In genomic region chr10:23343591-23344225, GRCh38 we compare ENCODE assay signal across 8 cellular contexts. TPM values are rescaled to one million over a fixed set of nuclear protein-coding genes. Genes with fewer than 3 reads are reported as not detected.
DNase-seq lines count a peak whose midpoint lies in the region; ATAC-seq and TF ChIP-seq lines count a peak whose summit lies in the region.

No MANE protein-coding gene starts in this region.

- BruUV-seq in Panc1 (replicated peaks; lab: Mats Ljungman, UMichigan), result no TSS peak

- no peaks in the 10 kb centered on the region for H3K36me3 ChIP-seq in Panc1 (ENCODE audit: control insufficient read depth, insufficient read depth, low read length)

- CTCF ChIA-PET in Panc1 (lab: Charles Lee), result no interaction called here

- intact Hi-C loops in Panc1 (cut with micrococcal nuclease; ENCODE audit: unreplicated experiment), result no loop called here

- H3K27me3 ChIP-seq in Panc1 (ENCODE audit: control insufficient read depth, insufficient read depth, low read length), result no peaks in the 10 kb centered on the region

- TF ChIP-seq CTCF in Panc1 (IDR thresholded peaks at IDR 0.05) (no peak), astrocyte of the cerebellum (IDR thresholded peaks at IDR 0.05; ENCODE audit: low read depth, low read length, missing control alignments) (no peak)

- H3K4me3 ChIP-seq in Panc1 (ENCODE audit: low read depth in 2 of 2, low read length in 2 of 2) (peak overlapping the region; percentile 12 to 16; a peak in 2 of 4 replicates), astrocyte of the cerebellum (ENCODE audit: low read depth, low read length) (peak overlapping the region; percentile 56)

- no peaks in the 10 kb centered on the region; the same call in 1 of the 2 replicates for H3K4me1 ChIP-seq in Panc1 (ENCODE audit: control insufficient read depth, insufficient read depth, low read length)

- ATAC-seq in Panc1 (no peak), GM21360 (IDR thresholded peaks at IDR 0.05; ENCODE audit: unreplicated experiment) (no peak), HG03469 (IDR thresholded peaks at IDR 0.05; ENCODE audit: unreplicated experiment) (no peak), GM18868 (IDR thresholded peaks at IDR 0.05; ENCODE audit: unreplicated experiment) (no peak)

- in situ Hi-C loops in Panc1 (cut with HindIII; ENCODE audit: low pct_unique_long_range_greater_than_20kb, low sequenced_read_pairs) (no loop called here), astrocyte of the cerebellum (cut with HindIII; ENCODE audit: low sequenced_read_pairs) (no loop called here)

- DNase-seq in ELR (ENCODE audit: low read depth) (peak; percentile 85), Panc1 (ENCODE audit: low read depth, low spot score) (no peak), astrocyte of the cerebellum (ENCODE audit: low read depth) (no peak), iPS-NIHi7 (ENCODE audit: extremely low spot score) (peak; percentile 74)
- DNase-seq in stimulated activated CD4-positive, alpha-beta T cell treated with anti-CD3 and anti-CD28 coated beads, Interleukin-12 subunit alpha, Interleukin-12 subunit beta, amount 100 ng/mL, for 4 hours, result peak; percentile 61

- no peak overlapping the region for H3K27ac ChIP-seq in Panc1 (ENCODE audit: low read length)

- no peaks in the 10 kb centered on the region for H3K9me3 ChIP-seq in Panc1 (ENCODE audit: control insufficient read depth, insufficient read depth, low read depth, low read length)

- POLR2A ChIA-PET in Panc1 (lab: Charles Lee), result no interaction called here

RNA-seq across cellular contexts. Expression of gene C10orf67, which starts 0.9 kb away (rescaled TPM):
- total RNA-seq in Panc1 (2021; ENCODE audit: unreplicated experiment), result not detected
- not detected for polyA plus RNA-seq in Panc1 (2012; ENCODE audit: insufficient read length)

Comparison
In these comparisons a context has a peak if more than half of its experiments do, and no peak if none do; other contexts are left out.
1. DNase-seq: peak in ELR (single experiment), iPS-NIHi7 (single experiment) and stimulated activated CD4-positive, alpha-beta T cell treated with anti-CD3 and anti-CD28 coated beads, Interleukin-12 subunit alpha, Interleukin-12 subunit beta, amount 100 ng/mL, for 4 hours (single experiment); none in Panc1 (single experiment) and astrocyte of the cerebellum (single experiment).